27 cellular contexts compared by ENCODE assay signal in genomic region chr14:52095793-52096192, GRCh38. TPM values are rescaled to one million over a fixed set of nuclear protein-coding genes. Genes with fewer than 3 reads are reported as not detected.
A peak's percentile ranks its signal among the peaks of the same experiment; 100 is the strongest.
DNase-seq lines count a peak whose midpoint lies in the region; ATAC-seq, FAIRE-seq and TF ChIP-seq lines count a peak whose summit lies in the region.
"Had no signal": no experiment of that assay in that cellular context is flagged by ENCODE, and none has a peak within 500 bp of the region (broad histone marks: within the 10 kb centered on the region; RNA-seq: fewer than 3 reads in every experiment).

No MANE protein-coding gene starts in this region.

- TF ChIP-seq POLR2A in HepG2 (IDR thresholded peaks at IDR 0.05; ENCODE audit: insufficient read depth in 1 of 2, low read depth in 2 of 2, low read length in 2 of 2) = no peak
- no peak for TF ChIP-seq POLR2A in right lobe of liver (IDR thresholded peaks at IDR 0.05)
- TF ChIP-seq POLR2A in GM12878 (IDR thresholded peaks at IDR 0.05; ENCODE audit: low read depth, low read length) = no peak
- TF ChIP-seq POLR2A in tibial nerve (IDR thresholded peaks at IDR 0.05) = no peak

- TF ChIP-seq RAD21 in HepG2 (CRISPR knock-in tag; IDR thresholded peaks at IDR 0.05) (no peak), GM12878 (IDR thresholded peaks at IDR 0.05; ENCODE audit: insufficient read depth, low read depth, low read length) (no peak)

- H3K9me3 ChIP-seq in HepG2 (ENCODE audit: low read length) = no peaks in the 10 kb centered on the region
- no peaks in the 10 kb centered on the region for H3K9me3 ChIP-seq in right lobe of liver
- no peaks in the 10 kb centered on the region for H3K9me3 ChIP-seq in GM12878 (replicated peaks; ENCODE audit: control insufficient read depth, insufficient read depth, low read length)
- no peaks in the 10 kb centered on the region for H3K9me3 ChIP-seq in tibial nerve
- H3K9me3 ChIP-seq: BE2C, BLaER1 had no signal

- H3K79me2 ChIP-seq in HepG2 (ENCODE audit: insufficient read depth, low read length) = no peaks in the 10 kb centered on the region
- no peaks in the 10 kb centered on the region for H3K79me2 ChIP-seq in GM12878 (ENCODE audit: control insufficient read depth, insufficient read depth, low read length)

- no TSS peak for BruUV-seq in HepG2 (replicated peaks; lab: Mats Ljungman, UMichigan)
- no TSS peak for BruUV-seq in GM12878 (replicated peaks; lab: Mats Ljungman, UMichigan)

- no peaks in the 10 kb centered on the region for H3K27me3 ChIP-seq in HepG2 (ENCODE audit: control insufficient read depth in 1 of 2, insufficient read depth in 2 of 2, low read length in 2 of 2)
- no peaks in the 10 kb centered on the region for H3K27me3 ChIP-seq in right lobe of liver
- no peaks in the 10 kb centered on the region for H3K27me3 ChIP-seq in GM12878 (replicated peaks in 1 of 2; ENCODE audit: control insufficient read depth in 2 of 2, insufficient read depth in 2 of 2, low read length in 1 of 2)
- H3K27me3 ChIP-seq in tibial nerve = no peaks in the 10 kb centered on the region
- H3K27me3 ChIP-seq: BE2C, BLaER1 had no signal

- DNase-seq in HepG2 (ENCODE audit: low spot score) (no peak), right lobe of liver (no peak), GM12878 (ENCODE audit: low read depth, low spot score) (no peak), tibial nerve (ENCODE audit: low spot score in 2 of 2) (no peak)
- DNase-seq: ACHN; BE2C; C1 segment of cervical spinal cord; CD4-positive, alpha-beta memory T cell; CD4-positive, CD25-positive, alpha-beta regulatory T cell; CD8-positive, alpha-beta memory T cell; COR-L47; DMS 273 treated with DMSO at 0.1 percent for 48 hours; DMS153; DMS53; DMS79; DND-41; EL; GDM1 had no signal

- SMC1A ChIA-PET in GM12878 (lab: Charles Lee; ENCODE audit: uncharacterized antibody, unreplicated experiment) = no interaction called here

- H3K4me3 Mint-ChIP-seq in nephron = no peak overlapping the region
- H3K4me3 Mint-ChIP-seq: CD14-positive monocyte; CD4-positive, alpha-beta memory T cell; CD8-positive, alpha-beta memory T cell had no signal

- H3K4me1 ChIP-seq in HepG2 (ENCODE audit: insufficient read depth, low read length) = no peaks in the 10 kb centered on the region
- H3K4me1 ChIP-seq in right lobe of liver = no peaks in the 10 kb centered on the region
- no peaks in the 10 kb centered on the region for H3K4me1 ChIP-seq in GM12878 (ENCODE audit: control insufficient read depth, insufficient read depth, low read length)
- no peaks in the 10 kb centered on the region for H3K4me1 ChIP-seq in tibial nerve
- H3K4me1 ChIP-seq: BE2C, BLaER1 had no signal

- H3K36me3 Mint-ChIP-seq in nephron (ENCODE audit: low read depth) = no peaks in the 10 kb centered on the region
- H3K36me3 Mint-ChIP-seq: CD14-positive monocyte; CD4-positive, alpha-beta memory T cell; CD4-positive, CD25-positive, alpha-beta regulatory T cell had no signal

- in situ Hi-C loops in HepG2 (cut with HindIII; ENCODE audit: extremely low pct_ligation_motif_present, low pct_unique_long_range_greater_than_20kb) = no loop called here
- in situ Hi-C loops in GM12878 (cut with MboI) = no loop called here

- H3K27me3 Mint-ChIP-seq in nephron (ENCODE audit: low read depth) = no peaks in the 10 kb centered on the region

- H3K4me2 ChIP-seq in HepG2 (ENCODE audit: low read depth, low read length) = no peak overlapping the region
- no peak overlapping the region for H3K4me2 ChIP-seq in GM12878 (ENCODE audit: control insufficient read depth, insufficient read depth)
- H3K4me2 ChIP-seq: BLaER1 had no signal

- H3K27ac ChIP-seq in HepG2 (ENCODE audit: extremely low read length, insufficient read depth, low read length) = no peak overlapping the region
- H3K27ac ChIP-seq in right lobe of liver = no peak overlapping the region
- no peak overlapping the region for H3K27ac ChIP-seq in GM12878 (ENCODE audit: control insufficient read depth, insufficient read depth)
- H3K27ac ChIP-seq in tibial nerve = no peak overlapping the region
- H3K27ac ChIP-seq: 22Rv1, BLaER1 had no signal

- no peak for TF ChIP-seq CTCF in HepG2 (CRISPR knock-in tag; IDR thresholded peaks at IDR 0.05)
- TF ChIP-seq CTCF in right lobe of liver (IDR thresholded peaks at IDR 0.05) = no peak
- TF ChIP-seq CTCF in GM12878 (IDR thresholded peaks at IDR 0.05 in 2 of 3, conservative IDR thresholded peaks at IDR 0.05 in 1 of 3; ENCODE audit: control insufficient read depth in 2 of 3, extremely low read depth in 1 of 3, insufficient read depth in 1 of 3, low read depth in 3 of 3, low read length in 3 of 3) = no peak
- no peak for TF ChIP-seq CTCF in nephron (IDR thresholded peaks at IDR 0.05; ENCODE audit: unreplicated experiment in 3 of 3)
- no peak for TF ChIP-seq CTCF in tibial nerve (IDR thresholded peaks at IDR 0.05)

- RAD21 ChIA-PET in GM12878 (lab: Charles Lee; ENCODE audit: unreplicated experiment) = no interaction called here

- H3K9me3 Mint-ChIP-seq in nephron = no peaks in the 10 kb centered on the region
- H3K9me3 Mint-ChIP-seq: CD8-positive, alpha-beta memory T cell had no signal

- no peak overlapping the region for H3K4me3 ChIP-seq in HepG2 (replicated peaks in 1 of 3; ENCODE audit: insufficient read depth in 1 of 3, low read depth in 2 of 3, low read length in 3 of 3)
- H3K4me3 ChIP-seq in right lobe of liver = no peak overlapping the region
- no peak overlapping the region for H3K4me3 ChIP-seq in GM12878
- H3K4me3 ChIP-seq in tibial nerve = no peak overlapping the region
- H3K4me3 ChIP-seq: BLaER1 had no signal

- CTCF ChIA-PET in HepG2 (lab: Yijun Ruan, JAX; ENCODE audit: low intra/inter-chr PET ratio, low total read pairs) (no interaction called here), GM12878 (lab: Yijun Ruan, JAX) (no interaction called here)

- POLR2A ChIA-PET in HepG2 (lab: Yijun Ruan, JAX) = no interaction called here
- POLR2A ChIA-PET in GM12878 (lab: Charles Lee) = no interaction called here

- H3K36me3 ChIP-seq in HepG2 (replicated peaks in 1 of 2; ENCODE audit: control insufficient read depth in 1 of 2, insufficient read depth in 2 of 2, low read length in 2 of 2) (no peaks in the 10 kb centered on the region), right lobe of liver (no peaks in the 10 kb centered on the region), GM12878 (ENCODE audit: control insufficient read depth in 2 of 2, insufficient read depth in 2 of 2, low read length in 1 of 2) (no peaks in the 10 kb centered on the region), tibial nerve (no peaks in the 10 kb centered on the region)
- H3K36me3 ChIP-seq: BE2C, BLaER1 had no signal

- H3K4me1 Mint-ChIP-seq in nephron = peaks cover 23% of the 10 kb centered on the region
- H3K4me1 Mint-ChIP-seq: CD14-positive monocyte; CD4-positive, alpha-beta memory T cell; CD4-positive, CD25-positive, alpha-beta regulatory T cell; CD8-positive, alpha-beta memory T cell had no signal

- H2AFZ ChIP-seq in HepG2 (ENCODE audit: low read length) (no peak overlapping the region), GM12878 (ENCODE audit: control insufficient read depth, low read depth, low read length) (no peak overlapping the region)

- 14% methylated on average over 3 of the region's 3 CpGs for WGBS in HepG2 (ENCODE audit: low lambda C conversion rate)
- WGBS in right lobe of liver (ENCODE audit: insufficient coverage, low coverage, low lambda C conversion rate, missing lambda C conversion rate) = 67% methylated on average over 3 of the region's 3 CpGs
- 18% methylated on average over 3 of the region's 3 CpGs for WGBS in GM12878 (ENCODE audit: insufficient coverage, insufficient replicate concordance, low lambda C conversion rate, missing lambda C conversion rate)
- 97% methylated on average over 3 of the region's 3 CpGs for whole genome bisulfite sequencing in tibial nerve, 2 donors

- H3K9ac ChIP-seq in HepG2 (ENCODE audit: insufficient read depth, low read depth, low read length) (no peak overlapping the region), GM12878 (ENCODE audit: control insufficient read depth, insufficient read depth, low read length) (no peak overlapping the region)
- H3K9ac ChIP-seq: BLaER1 had no signal

- intact Hi-C loops in HepG2 (cut with micrococcal nuclease; ENCODE audit: unreplicated experiment) (no loop called here), right lobe of liver (cut with DNase I) (no loop called here), GM12878 (cut with micrococcal nuclease; ENCODE audit: unreplicated experiment) (no loop called here)

- no peak for TF ChIP-seq EP300 in HepG2 (IDR thresholded peaks at IDR 0.05; ENCODE audit: low read depth in 2 of 2, low read length in 2 of 2)
- no peak for TF ChIP-seq EP300 in HepG2 (CRISPR knock-in tag; IDR thresholded peaks at IDR 0.05; ENCODE audit: borderline replicate concordance)
- TF ChIP-seq EP300 in GM12878 (IDR thresholded peaks at IDR 0.05; ENCODE audit: borderline replicate concordance in 1 of 2, control insufficient read depth in 1 of 2, low read depth in 2 of 2, low read length in 2 of 2) = no peak
- TF ChIP-seq EP300 in tibial nerve (IDR thresholded peaks at IDR 0.05) = no peak

- H3K27ac Mint-ChIP-seq in nephron = peak overlapping the region; percentile 72 to 93 (median 78)
- H3K27ac Mint-ChIP-seq: CD14-positive monocyte; CD4-positive, alpha-beta memory T cell; CD4-positive, CD25-positive, alpha-beta regulatory T cell; CD8-positive, alpha-beta memory T cell had no signal

- no peaks in the 10 kb centered on the region for H4K20me1 ChIP-seq in HepG2 (ENCODE audit: insufficient read depth, low read length)
- H4K20me1 ChIP-seq in GM12878 (ENCODE audit: control insufficient read depth, insufficient read depth) = no peaks in the 10 kb centered on the region; the same call in 1 of the 2 replicates
- H4K20me1 ChIP-seq: BLaER1 had no signal

- ATAC-seq in HepG2 (no peak), right lobe of liver (no peak), GM12878 (no peak), HG02763 (IDR thresholded peaks at IDR 0.05; ENCODE audit: unreplicated experiment) (no peak)

- no peak for FAIRE-seq in HepG2 (lab: Jason Lieb, UNC)
- peak; percentile 71 for FAIRE-seq in GM12878 (lab: Jason Lieb, UNC)
- FAIRE-seq: GM12891, GM19239 had no signal

RNA-seq across cellular contexts. Expression of gene NID2, which starts 26.9 kb away (rescaled TPM):
- total RNA-seq in HepG2 (2016; rRNA removed; fragmentation: Illumina TruSeq; extraction: Trizol) (not detected in 2 replicates), right lobe of liver (10 to 100 TPM in 1 of 6 experiments, 1 to 10 TPM in 5; 1.7 to 12.9 (median 4.5) TPM), GM12878 (2014; rRNA removed) (not detected in 2 replicates), GM12878 (2014; rRNA removed; fragmentation: Illumina TruSeq; extraction: Trizol) (not detected in 2 replicates), GM12878 (2021) (0.23 and 0.27 TPM in 2 replicates), tibial nerve (10 to 100 TPM; 61.4 to 90.0 (median 79.4) TPM)
- not detected in 2 replicates for total RNA-seq in HepG2 (2016; cell fraction: cytosol; rRNA removed; fragmentation: Illumina TruSeq; extraction: Trizol; ENCODE audit: low read depth)
- 0.02 TPM in 1 of 2 replicates, not detected in the other for total RNA-seq in HepG2 (2016; cell fraction: insoluble cytoplasmic fraction; rRNA removed; fragmentation: Illumina TruSeq; extraction: Trizol)
- total RNA-seq in HepG2 (2016; cell fraction: membrane; rRNA removed; fragmentation: Illumina TruSeq; extraction: Trizol) = not detected in 2 replicates
- not detected in 2 replicates for total RNA-seq in HepG2 (2016; cell fraction: nucleus; rRNA removed; fragmentation: Illumina TruSeq; extraction: Trizol)
- polyA plus RNA-seq in HepG2 (2011; rRNA removed) (0.11 TPM in 1 of 2 replicates, not detected in the other), GM12878 (2011; rRNA removed) (0.46 and 0.49 TPM in 2 replicates), GM12878 (2014; fragmentation: Illumina TruSeq; extraction: Trizol) (not detected in 2 replicates), GM12878 (2014; fragmentation: Nextera tagmentation; extraction: Ambion mirVana) (under 1 TPM; 0.11 to 0.16 TPM), GM12878 (2014; rRNA removed) (0.04 TPM in 1 of 2 replicates, not detected in the other), GM12878 (2016; fragmentation: Nextera tagmentation; extraction: Ambion mirVana) (under 1 TPM; 0.40 to 0.43 TPM)
- not detected in 2 replicates for polyA plus RNA-seq in HepG2 (2011; cell fraction: cytosol; rRNA removed)
- 0.05 TPM in 1 of 2 replicates, not detected in the other for polyA plus RNA-seq in HepG2 (2011; cell fraction: nucleus; rRNA removed)
- 0.20 TPM in 1 of 2 replicates, not detected in the other for polyA plus RNA-seq in HepG2 (2012)
- polyA plus RNA-seq in HepG2 (2016; cell fraction: cytosol; fragmentation: Illumina TruSeq; extraction: Trizol; ENCODE audit: low read depth) = not detected in 2 replicates
- not detected in 2 replicates for polyA plus RNA-seq in HepG2 (2016; cell fraction: insoluble cytoplasmic fraction; fragmentation: Illumina TruSeq; extraction: Trizol; ENCODE audit: low read depth)
- polyA plus RNA-seq in HepG2 (2016; cell fraction: membrane; fragmentation: Illumina TruSeq; extraction: Trizol; ENCODE audit: low read depth) = not detected in 2 replicates
- polyA plus RNA-seq in HepG2 (2016; cell fraction: nucleus; fragmentation: Illumina TruSeq; extraction: Trizol; ENCODE audit: insufficient read depth, low read depth) = not detected in 2 replicates
- polyA minus RNA-seq in HepG2 (2011; rRNA and poly(A)+ RNA removed; ENCODE audit: low replicate concordance) = 0.10 and 7.0 TPM in 2 replicates
- not detected in 2 replicates for polyA minus RNA-seq in HepG2 (2011; cell fraction: cytosol; rRNA and poly(A)+ RNA removed)
- not detected in 2 replicates for polyA minus RNA-seq in HepG2 (2011; cell fraction: nucleus; rRNA and poly(A)+ RNA removed)
- total RNA-seq in GM12878 (2013; cell fraction: nucleolus; rRNA removed) = not detected in 2 replicates
- not detected for polyA plus RNA-seq in GM12878 (2011; ENCODE audit: low read depth)
- polyA plus RNA-seq in GM12878 (2011; cell fraction: cytosol; rRNA removed) = 0.25 and 0.43 TPM in 2 replicates
- 2.1 and 2.5 TPM in 2 replicates for polyA plus RNA-seq in GM12878 (2011; cell fraction: nucleus; rRNA removed)
- 0.15 TPM in 1 of 2 replicates, not detected in the other for polyA plus RNA-seq in GM12878 (2012)
- polyA minus RNA-seq in GM12878 (2011; rRNA and poly(A)+ RNA removed) = 1.4 and 1.5 TPM in 2 replicates
- not detected in 2 replicates for polyA minus RNA-seq in GM12878 (2011; cell fraction: cytosol; rRNA and poly(A)+ RNA removed)
- 0.85 and 1.6 TPM in 2 replicates for polyA minus RNA-seq in GM12878 (2011; cell fraction: nucleus; rRNA and poly(A)+ RNA removed)
- total RNA-seq: A172; CD4-positive, alpha-beta memory T cell; CD4-positive, CD25-positive, alpha-beta regulatory T cell; CD8-positive, alpha-beta memory T cell; G401 had no signal
- polyA plus RNA-seq: CD14-positive monocyte had no signal

Comparison
In these comparisons a context has a peak if more than half of its experiments do, and no peak if none do; other contexts are left out.
1. RNA of gene NID2, which starts 26.9 kb away (total RNA-seq): 61.4 to 90.0 TPM in tibial nerve; 1.7 to 12.9 TPM in right lobe of liver, 0.02 TPM in HepG2 and 0.23 to 0.27 TPM in GM12878; every median in the first group is over 4 times any median in the second.